In genomic region chr5:107063511-107063910, GRCh38 we compare ENCODE assay signal across 20 cellular contexts.
DNase-seq lines count a peak whose midpoint lies in the region; ATAC-seq, FAIRE-seq and TF ChIP-seq lines count a peak whose summit lies in the region.
"Had no signal": no experiment of that assay in that cellular context is flagged by ENCODE, and none has a peak within 500 bp of the region (broad histone marks: within the 10 kb centered on the region; RNA-seq: fewer than 3 reads in every experiment).

No MANE protein-coding gene starts in this region.

- no peak overlapping the region for H3K4me3 ChIP-seq in PC-3 (ENCODE audit: low read length)
- H3K4me3 ChIP-seq in bronchial epithelial cell (ENCODE audit: low read depth, low read length): no peak overlapping the region
- H3K4me3 ChIP-seq: A549 had no signal

- H3K9me3 Mint-ChIP-seq in type B pancreatic cell: peaks cover 3% of the 10 kb centered on the region

- H3K79me2 ChIP-seq in PC-3 (ENCODE audit: low read length): no peaks in the 10 kb centered on the region

- peaks cover 9% of the 10 kb centered on the region for H3K4me1 ChIP-seq in PC-3 (ENCODE audit: insufficient read depth, low read length)
- H3K4me1 ChIP-seq: A549 had no signal

- no peak overlapping the region for H3K4me3 Mint-ChIP-seq in type B pancreatic cell
- H3K4me3 Mint-ChIP-seq: CD14-positive monocyte had no signal

- H2AFZ ChIP-seq in PC-3 (ENCODE audit: low read length): no peak overlapping the region

- H3K9ac ChIP-seq in PC-3 (ENCODE audit: low read length): no peak overlapping the region

- POLR2A ChIA-PET in PC-3 (lab: Charles Lee; ENCODE audit: unreplicated experiment): no interaction called here

- H4K20me1 ChIP-seq in PC-3 (ENCODE audit: low read length): no peaks in the 10 kb centered on the region

- no peaks in the 10 kb centered on the region for H3K36me3 Mint-ChIP-seq in type B pancreatic cell
- H3K36me3 Mint-ChIP-seq: CD14-positive monocyte had no signal

- no peaks in the 10 kb centered on the region for H3K9me3 ChIP-seq in PC-3 (ENCODE audit: low read length)
- H3K9me3 ChIP-seq: A549 had no signal

- FAIRE-seq in G401.6 (lab: Jason Lieb, UNC) (peak; percentile 21), bronchial epithelial cell (lab: Jason Lieb, UNC) (no peak)
- FAIRE-seq: A549, GM18507 had no signal

- BruUV-seq in PC-3 (replicated peaks; lab: Mats Ljungman, UMichigan): no TSS peak

- H3K27ac Mint-ChIP-seq in type B pancreatic cell: no peak overlapping the region
- H3K27ac Mint-ChIP-seq: CD14-positive monocyte had no signal

- H3K4me2 ChIP-seq in PC-3 (ENCODE audit: low read length): no peak overlapping the region
- H3K4me2 ChIP-seq: A549 had no signal

- no peaks in the 10 kb centered on the region for H3F3A ChIP-seq in PC-3 (ENCODE audit: low read length, unreplicated experiment)

- H3K9me2 ChIP-seq in PC-3 (replicated peaks; ENCODE audit: low read length): no peaks in the 10 kb centered on the region

- CTCF ChIA-PET in PC-3 (lab: Charles Lee): no interaction called here

- no peaks in the 10 kb centered on the region for H3K27me3 Mint-ChIP-seq in type B pancreatic cell

- intact Hi-C loops in PC-3 (cut with micrococcal nuclease): no loop called here

- DNase-seq in PC-3: peak; percentile 52
- peak; percentile 82 for DNase-seq in bronchial epithelial cell (ENCODE audit: low read depth)
- DNase-seq in iris pigment epithelial cell (ENCODE audit: low read depth): peak; percentile 19
- no peak for DNase-seq in type B pancreatic cell (ENCODE audit: extremely low spot score, unreplicated experiment)
- DNase-seq in central memory CD4-positive, alpha-beta T cell: no peak
- no peak for DNase-seq in activated naive CD4-positive, alpha-beta T cell treated with anti-CD3 and anti-CD28 coated beads, Interleukin-2, amount 50 U/mL, for 16 hours
- DNase-seq: COR-L47, DMS153, KG1, NCI-H1105 treated with DMSO at 0.1 percent for 48 hours, NCI-H187, NCI-H2171, NCI-H774, SHP77 treated with DMSO at 0.1 percent for 48 hours had no signal

- ATAC-seq in PC-3: peak; percentile 59
- no peak for ATAC-seq in HG03045 (IDR thresholded peaks at IDR 0.05; ENCODE audit: unreplicated experiment)
- ATAC-seq: A549, Panc1 had no signal

- TF ChIP-seq CTCF in PC-3 (conservative IDR thresholded peaks at IDR 0.05; ENCODE audit: low read depth, low read length) (no peak), bronchial epithelial cell (IDR thresholded peaks at IDR 0.05; ENCODE audit: insufficient read depth, low read length, severe bottlenecking) (no peak), type B pancreatic cell (conservative IDR thresholded peaks at IDR 0.05) (no peak)

- H3K36me3 ChIP-seq in PC-3 (ENCODE audit: low read depth, low read length) (no peaks in the 10 kb centered on the region), bronchial epithelial cell (ENCODE audit: control insufficient read depth, insufficient read depth, low read length) (no peaks in the 10 kb centered on the region)

- no peaks in the 10 kb centered on the region for H3K27me3 ChIP-seq in PC-3 (ENCODE audit: low read length)
- H3K27me3 ChIP-seq in bronchial epithelial cell (ENCODE audit: control insufficient read depth, insufficient read depth, low read length): no peaks in the 10 kb centered on the region

- H3K4me1 Mint-ChIP-seq in type B pancreatic cell (ENCODE audit: unreplicated experiment): peaks cover 7% of the 10 kb centered on the region
- H3K4me1 Mint-ChIP-seq: CD14-positive monocyte had no signal

- H3K27ac ChIP-seq in PC-3 (ENCODE audit: low read length): no peak overlapping the region
- H3K27ac ChIP-seq: A549 had no signal

Comparison
In these comparisons a context has a peak if more than half of its experiments do, and no peak if none do; other contexts are left out.
1. DNase-seq: peak in PC-3 (single experiment), bronchial epithelial cell (single experiment) and iris pigment epithelial cell (single experiment); none in type B pancreatic cell (single experiment), central memory CD4-positive, alpha-beta T cell (single experiment) and activated naive CD4-positive, alpha-beta T cell treated with anti-CD3 and anti-CD28 coated beads, Interleukin-2, amount 50 U/mL, for 16 hours (single experiment).